Comparison of ENCODE assay signal across 25 cellular contexts in the genomic region with DNA sequence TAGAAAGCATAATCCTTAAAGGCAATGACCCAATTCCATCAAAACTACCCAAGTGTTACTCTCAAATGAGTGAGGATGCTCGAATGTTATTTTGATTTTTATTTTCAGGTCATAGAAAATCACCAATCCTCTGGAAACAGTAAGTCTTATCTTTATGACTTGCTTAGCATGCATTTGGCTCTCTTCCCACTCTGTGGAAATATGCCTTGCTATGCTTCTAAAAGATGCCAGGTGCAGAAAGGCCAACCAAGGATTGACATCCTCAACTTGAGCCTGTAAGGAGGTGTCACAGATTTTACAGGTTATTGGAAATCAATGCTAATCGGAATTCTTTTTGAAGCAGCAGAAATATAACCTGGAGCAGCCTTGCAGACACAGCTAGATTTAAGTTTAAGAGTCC.
"Had no signal": no experiment of that assay in that cellular context is flagged by ENCODE, and none has a peak within 500 bp of the region (broad histone marks: within the 10 kb centered on the region; RNA-seq: fewer than 3 reads in every experiment).

No MANE protein-coding gene starts in this region.

- H3K27ac ChIP-seq: colonic mucosa, epithelial cell of prostate, esophagus squamous epithelium, gastrocnemius medialis, heart right ventricle, left lung, lower lobe of right lung had no signal

- H3K4me3 Mint-ChIP-seq: dendritic cell treated with granulocyte-macrophage colony-stimulating factor and Interleukin-4, amounts not matched to agents 40 ng/mL and 50 ng/mL, for 4 days; effector memory CD8-positive, alpha-beta T cell; endodermal cell; mesothelial cell of epicardium; naive B cell had no signal

- H3K27me3 ChIP-seq: colonic mucosa, esophagus squamous epithelium, gastrocnemius medialis, heart right ventricle, left lung had no signal

- H3K9me3 Mint-ChIP-seq: endodermal cell, mesothelial cell of epicardium had no signal

- H3K27ac Mint-ChIP-seq: dendritic cell treated with granulocyte-macrophage colony-stimulating factor and Interleukin-4, amounts not matched to agents 40 ng/mL and 50 ng/mL, for 4 days; effector memory CD8-positive, alpha-beta T cell; endodermal cell; mesothelial cell of epicardium; naive B cell had no signal

- H3K36me3 ChIP-seq: colonic mucosa, esophagus squamous epithelium, gastrocnemius medialis, heart right ventricle, left lung, lower lobe of right lung had no signal

- DNase-seq: colonic mucosa; cortex of kidney; effector CD8-positive, alpha-beta T cell; effector memory CD8-positive, alpha-beta T cell; endodermal cell; erythroblast; esophagus squamous epithelium; foreskin fibroblast; foreskin melanocyte; gastrocnemius medialis; glutamatergic neuron; head of caudate nucleus; heart right ventricle; hippocampal formation; left cardiac atrium; left lung; left ventricle myocardium superior; lower lobe of right lung; mesenchymal stem cell; mucosa of descending colon; naive B cell had no signal

- ATAC-seq: effector memory CD8-positive, alpha-beta T cell; esophagus mucosa; gastrocnemius medialis; heart right ventricle; left cardiac atrium; left lung; left ventricle myocardium superior; lower lobe of right lung; mucosa of descending colon had no signal

- H3K36me3 Mint-ChIP-seq: mesothelial cell of epicardium, naive B cell had no signal

- H3K4me1 ChIP-seq: colonic mucosa, esophagus squamous epithelium, gastrocnemius medialis, heart right ventricle, left lung, lower lobe of right lung had no signal

- H3K9me3 ChIP-seq: colonic mucosa, esophagus squamous epithelium, gastrocnemius medialis, lower lobe of right lung, mucosa of descending colon had no signal

- H3K4me3 ChIP-seq: colonic mucosa, esophagus squamous epithelium, gastrocnemius medialis, heart right ventricle, left lung, lower lobe of right lung, mucosa of descending colon had no signal
